ENCODE assay signal across 10 cellular contexts in the genomic region with DNA sequence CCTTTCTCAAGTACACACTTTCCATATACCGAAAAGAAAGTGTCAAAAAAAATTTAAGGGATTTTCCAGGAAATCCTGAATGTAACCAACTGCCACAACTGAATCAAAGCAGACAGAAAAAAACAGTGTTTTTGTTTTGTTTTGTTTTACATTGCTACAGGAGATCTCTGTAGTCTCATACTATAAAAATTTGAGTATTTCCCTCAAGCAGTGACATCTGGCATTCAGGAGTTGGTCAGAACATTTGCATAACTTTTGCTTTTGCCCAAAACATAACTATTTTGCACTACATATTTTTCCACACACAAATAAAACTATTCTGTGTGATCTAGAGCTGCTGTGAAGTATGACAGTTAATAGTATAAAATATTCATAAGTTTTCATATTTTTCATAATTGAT.
"Had no signal": no experiment of that assay in that cellular context is flagged by ENCODE, and none has a peak within 500 bp of the region (broad histone marks: within the 10 kb centered on the region; RNA-seq: fewer than 3 reads in every experiment).

No MANE protein-coding gene starts in this region.

- ATAC-seq: activated naive CD4-positive, alpha-beta T cell treated with anti-CD3 and anti-CD28 coated beads, Interleukin-2, amount 50 U/mL, for 72 hours; left colon; natural killer cell had no signal

- H3K4me3 ChIP-seq: right atrium auricular region, smooth muscle cell, tibial artery, vagina had no signal

- DNase-seq: activated CD4-positive, alpha-beta T cell treated with anti-CD3 and anti-CD28 coated beads, Interleukin-2, amount 50 U/mL, for 1 hour; activated effector memory CD4-positive, alpha-beta T cell treated with anti-CD3 and anti-CD28 coated beads, Interleukin-2, amount 50 U/mL, for 16 hours; effector CD8-positive, alpha-beta T cell; left colon; natural killer cell; tibial artery had no signal

- H3K9me3 ChIP-seq: right atrium auricular region, tibial artery, vagina had no signal

- H3K36me3 ChIP-seq: right atrium auricular region, tibial artery, vagina had no signal

- H3K27ac ChIP-seq: right atrium auricular region, tibial artery, vagina had no signal

- H3K4me1 ChIP-seq: right atrium auricular region, tibial artery, vagina had no signal

- H3K4me2 ChIP-seq: smooth muscle cell had no signal

- H3K27me3 ChIP-seq: right atrium auricular region, tibial artery, vagina had no signal
